Comparison of ENCODE assay signal across 13 cellular contexts in genomic region chr1:55589656-55590297, GRCh38.
DNase-seq lines count a peak whose midpoint lies in the region; ATAC-seq and TF ChIP-seq lines count a peak whose summit lies in the region.
"Had no signal": no experiment of that assay in that cellular context is flagged by ENCODE, and none has a peak within 500 bp of the region (broad histone marks: within the 10 kb centered on the region; RNA-seq: fewer than 3 reads in every experiment).

No MANE protein-coding gene starts in this region.

- DNase-seq in Right ventricle myocardium inferior (ENCODE audit: missing footprints) (no peak), cardiac septum (ENCODE audit: low spot score) (no peak), foreskin fibroblast (peak; percentile 44 to 72), posterior vena cava (ENCODE audit: low spot score) (peak; percentile 86), NCI-H2196 treated with DMSO at 0.1 percent for 48 hours (lab: John Stamatoyannopoulos, UW; ENCODE audit: unreplicated experiment) (no peak), T-helper 2 cell (no peak), D341Med (ENCODE audit: low spot score) (no peak)
- DNase-seq: activated T-cell treated with anti-CD3 and anti-CD28 coated beads, Interleukin-2, amount 50 U/mL, for 1 hour; H7; NCI-H1417; stimulated activated CD4-positive, alpha-beta T cell treated with anti-CD3 and anti-CD28 coated beads, Interleukin-4, amount 100 ng/mL, for 4 hours; stimulated activated naive CD8-positive, alpha-beta T cell treated with anti-CD3 and anti-CD28 coated beads, Interleukin-15, amount 100 ng/mL, for 72 hours had no signal

- no peak overlapping the region for H3K4me3 ChIP-seq in foreskin fibroblast (ENCODE audit: low read depth in 1 of 2, low read length in 2 of 2)

- no peak for TF ChIP-seq CTCF in foreskin fibroblast (IDR thresholded peaks at IDR 0.05; ENCODE audit: low read depth, low read length)

- intact Hi-C loops in Right ventricle myocardium inferior (cut with DNase I) (loop anchor here (10.0 kb wide), 1 partner anchor 225 kb away; no protein-coding TSS in a partner anchor), cardiac septum (cut with DNase I) (no loop called here), posterior vena cava (cut with DNase I) (loop anchor here in 1 of 2 donors (10.0 kb wide), 1 partner anchor 55 kb away; no protein-coding TSS in a partner anchor)

- ATAC-seq in Right ventricle myocardium inferior = peak; percentile 45
- no peak for ATAC-seq in HG03342 (IDR thresholded peaks at IDR 0.05; ENCODE audit: unreplicated experiment)
- ATAC-seq: stimulated activated naive CD8-positive, alpha-beta T cell treated with anti-CD3 and anti-CD28 coated beads, Interleukin-15, amount 100 ng/mL, for 72 hours had no signal

Comparison
In these comparisons a context has a peak if more than half of its experiments do, and no peak if none do; other contexts are left out.
1. DNase-seq: peak in foreskin fibroblast (2 of 2) and posterior vena cava (single experiment); none in Right ventricle myocardium inferior (single experiment), cardiac septum (single experiment), NCI-H2196 treated with DMSO at 0.1 percent for 48 hours (single experiment), T-helper 2 cell (0 of 5) and D341Med (single experiment).